ENCODE assay signal across 12 cellular contexts in the genomic region with DNA sequence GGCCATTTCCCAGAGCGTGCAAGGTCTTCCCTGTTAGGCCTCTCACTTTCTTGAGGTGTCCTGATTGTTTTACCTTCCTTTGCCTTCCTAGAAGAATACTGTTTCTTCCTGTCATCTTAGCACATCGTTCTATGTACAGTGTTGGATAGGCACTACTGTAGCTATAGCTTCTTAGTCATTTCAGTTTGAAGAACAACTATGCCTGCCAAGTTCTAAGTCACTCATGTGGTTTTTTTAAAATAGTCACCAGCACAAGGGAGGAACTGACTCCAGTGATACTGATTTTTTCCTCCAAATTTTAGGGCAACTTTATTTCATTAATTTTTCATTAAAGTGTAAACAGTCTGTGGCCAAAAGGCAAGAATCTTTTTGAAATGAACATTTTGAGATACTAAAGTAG.
DNase-seq lines count a peak whose midpoint lies in the region; ATAC-seq and TF ChIP-seq lines count a peak whose summit lies in the region.
"Had no signal": no experiment of that assay in that cellular context is flagged by ENCODE, and none has a peak within 500 bp of the region (broad histone marks: within the 10 kb centered on the region; RNA-seq: fewer than 3 reads in every experiment).

No MANE protein-coding gene starts in this region.

- H3K36me3 ChIP-seq in GM23248 (ENCODE audit: low read depth) (no peaks in the 10 kb centered on the region), SK-N-SH (replicated peaks in 1 of 2; ENCODE audit: control insufficient read depth in 1 of 2, insufficient read depth in 2 of 2, low read length in 1 of 2) (no peaks in the 10 kb centered on the region)

- H3K27me3 ChIP-seq in GM23248 (replicated peaks; ENCODE audit: insufficient read depth), result no peaks in the 10 kb centered on the region
- no peaks in the 10 kb centered on the region for H3K27me3 ChIP-seq in SK-N-SH (ENCODE audit: insufficient read depth)
- H3K27me3 ChIP-seq: foreskin keratinocyte had no signal

- H3K9me3 ChIP-seq in GM23248 (ENCODE audit: low read depth) (no peaks in the 10 kb centered on the region), SK-N-SH (no peaks in the 10 kb centered on the region)

- peaks cover 30% of the 10 kb centered on the region for H3F3A ChIP-seq in GM23248 (ENCODE audit: insufficient read depth)
- peaks cover 22% of the 10 kb centered on the region for H3F3A ChIP-seq in SK-N-SH (replicated peaks; ENCODE audit: insufficient read depth)

- H3K4me1 ChIP-seq in GM23248 (ENCODE audit: insufficient read depth) (peaks cover 23% of the 10 kb centered on the region), SK-N-SH (ENCODE audit: control insufficient read depth in 1 of 2, insufficient read depth in 2 of 2, low read depth in 1 of 2, low read length in 1 of 2) (peaks cover 13 to 20% of the 10 kb centered on the region in 2 experiments)
- H3K4me1 ChIP-seq: foreskin keratinocyte had no signal

- H3K9me2 ChIP-seq in GM23248 (ENCODE audit: insufficient read depth), result no peaks in the 10 kb centered on the region
- no peaks in the 10 kb centered on the region for H3K9me2 ChIP-seq in SK-N-SH

- H4K20me1 ChIP-seq in GM23248 (ENCODE audit: insufficient read depth) (no peaks in the 10 kb centered on the region), SK-N-SH (ENCODE audit: insufficient read depth) (no peaks in the 10 kb centered on the region)

- H3K4me2 ChIP-seq in GM23248 (ENCODE audit: unreplicated experiment), result peak overlapping the region; percentile 7
- H3K4me2 ChIP-seq in SK-N-SH, result no peak overlapping the region

- TF ChIP-seq CTCF in SK-N-SH (IDR thresholded peaks at IDR 0.05) (no peak), fibroblast of mammary gland (conservative IDR thresholded peaks at IDR 0.05; ENCODE audit: control insufficient read depth, insufficient read depth, low read depth, low read length) (no peak)

- in situ Hi-C loops in GM23248 (cut with MboI), result no loop called here

- peak; percentile 64 for DNase-seq in A172 (ENCODE audit: low spot score)
- peak; percentile 91 for DNase-seq in GM23248
- DNase-seq in SK-N-SH, result no peak
- peak; percentile 79 for DNase-seq in fibroblast of mammary gland (ENCODE audit: low read depth)
- no peak for DNase-seq in NK-92 treated with Interleukin-12 subunit alpha and Interleukin-12 subunit beta, amount 100 ng/mL, for 24 hours (lab: John Stamatoyannopoulos, UW)
- DNase-seq: activated naive CD4-positive, alpha-beta T cell; H7; islet precursor cell had no signal

- H3K4me3 ChIP-seq in GM23248 (no peak overlapping the region), SK-N-SH (ENCODE audit: low read depth in 2 of 2, low read length in 1 of 2) (no peak overlapping the region), fibroblast of mammary gland (ENCODE audit: control insufficient read depth, low read depth, low read length) (no peak overlapping the region)

- H2AFZ ChIP-seq in GM23248 (no peak overlapping the region), SK-N-SH (ENCODE audit: low read depth) (no peak overlapping the region)

- POLR2A ChIA-PET in SK-N-SH (lab: Yijun Ruan, JAX), result no interaction called here

- TF ChIP-seq EP300 in SK-N-SH (IDR thresholded peaks at IDR 0.05; ENCODE audit: borderline replicate concordance in 1 of 2, low read depth in 1 of 2, low read length in 1 of 2), result no peak

- CTCF ChIA-PET in SK-N-SH (lab: Yijun Ruan, JAX), result interaction anchor here (1.0 to 4.3 kb wide), 3 partner anchors 12 to 83 kb away, joined by 3 to 27 read pairs (median 14); no protein-coding TSS in a partner anchor

- H3K79me2 ChIP-seq in GM23248 (ENCODE audit: insufficient read depth), result no peaks in the 10 kb centered on the region
- H3K79me2 ChIP-seq in SK-N-SH (ENCODE audit: insufficient read depth), result no peaks in the 10 kb centered on the region

- no peak for ATAC-seq in GM18520 (IDR thresholded peaks at IDR 0.05; ENCODE audit: unreplicated experiment)
- no peak for ATAC-seq in GM21737 (IDR thresholded peaks at IDR 0.05; ENCODE audit: unreplicated experiment)
- ATAC-seq in HG03571 (IDR thresholded peaks at IDR 0.05; ENCODE audit: unreplicated experiment), result no peak
- ATAC-seq: foreskin keratinocyte had no signal

- H3K27ac ChIP-seq in GM23248 (no peak overlapping the region), SK-N-SH (ENCODE audit: low read depth in 2 of 2, low read length in 1 of 2) (peak overlapping the region; percentile 4 to 7; a peak in 2 of 4 replicates)
- H3K27ac ChIP-seq: foreskin keratinocyte had no signal

- no peak overlapping the region for H3K9ac ChIP-seq in GM23248
- no peak overlapping the region for H3K9ac ChIP-seq in SK-N-SH

- no peak for TF ChIP-seq RAD21 in SK-N-SH (IDR thresholded peaks at IDR 0.05; ENCODE audit: low read length)

- 25 to 26% methylated on average over 2 of the region's 2 CpGs for WGBS in GM23248 (ENCODE audit: low coverage in 1 of 2, low lambda C conversion rate in 2 of 2, missing lambda C conversion rate in 2 of 2), 2 experiments
- 69% methylated on average over 2 of the region's 2 CpGs for WGBS in SK-N-SH (ENCODE audit: low lambda C conversion rate)

TF ChIP-seq in SK-N-SH, 30 proteins besides CTCF, POLR2A, EP300 and RAD21:
- TF ChIP-seq, protein P1, sequence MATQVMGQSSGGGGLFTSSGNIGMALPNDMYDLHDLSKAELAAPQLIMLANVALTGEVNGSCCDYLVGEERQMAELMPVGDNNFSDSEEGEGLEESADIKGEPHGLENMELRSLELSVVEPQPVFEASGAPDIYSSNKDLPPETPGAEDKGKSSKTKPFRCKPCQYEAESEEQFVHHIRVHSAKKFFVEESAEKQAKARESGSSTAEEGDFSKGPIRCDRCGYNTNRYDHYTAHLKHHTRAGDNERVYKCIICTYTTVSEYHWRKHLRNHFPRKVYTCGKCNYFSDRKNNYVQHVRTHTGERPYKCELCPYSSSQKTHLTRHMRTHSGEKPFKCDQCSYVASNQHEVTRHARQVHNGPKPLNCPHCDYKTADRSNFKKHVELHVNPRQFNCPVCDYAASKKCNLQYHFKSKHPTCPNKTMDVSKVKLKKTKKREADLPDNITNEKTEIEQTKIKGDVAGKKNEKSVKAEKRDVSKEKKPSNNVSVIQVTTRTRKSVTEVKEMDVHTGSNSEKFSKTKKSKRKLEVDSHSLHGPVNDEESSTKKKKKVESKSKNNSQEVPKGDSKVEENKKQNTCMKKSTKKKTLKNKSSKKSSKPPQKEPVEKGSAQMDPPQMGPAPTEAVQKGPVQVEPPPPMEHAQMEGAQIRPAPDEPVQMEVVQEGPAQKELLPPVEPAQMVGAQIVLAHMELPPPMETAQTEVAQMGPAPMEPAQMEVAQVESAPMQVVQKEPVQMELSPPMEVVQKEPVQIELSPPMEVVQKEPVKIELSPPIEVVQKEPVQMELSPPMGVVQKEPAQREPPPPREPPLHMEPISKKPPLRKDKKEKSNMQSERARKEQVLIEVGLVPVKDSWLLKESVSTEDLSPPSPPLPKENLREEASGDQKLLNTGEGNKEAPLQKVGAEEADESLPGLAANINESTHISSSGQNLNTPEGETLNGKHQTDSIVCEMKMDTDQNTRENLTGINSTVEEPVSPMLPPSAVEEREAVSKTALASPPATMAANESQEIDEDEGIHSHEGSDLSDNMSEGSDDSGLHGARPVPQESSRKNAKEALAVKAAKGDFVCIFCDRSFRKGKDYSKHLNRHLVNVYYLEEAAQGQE (IDR thresholded peaks at IDR 0.05; ENCODE audit: low read depth, low read length), result no peak
- TF ChIP-seq FOSL2 (IDR thresholded peaks at IDR 0.05; ENCODE audit: borderline replicate concordance, low read depth) (peak; percentile 32; the same call in 1 of the 2 replicates), TCF12 (IDR thresholded peaks at IDR 0.05) (peak; percentile 34; the same call in 1 of the 2 replicates), RCOR1 (IDR thresholded peaks at IDR 0.05; ENCODE audit: low read length) (no peak), NRF1 (IDR thresholded peaks at IDR 0.05; ENCODE audit: low read depth, low read length) (no peak), NFIC (IDR thresholded peaks at IDR 0.05; ENCODE audit: borderline replicate concordance) (peak; percentile 74; the same call in 1 of the 2 replicates), RFX5 (IDR thresholded peaks at IDR 0.05; ENCODE audit: low read length) (no peak)
- TF ChIP-seq, protein P2, sequence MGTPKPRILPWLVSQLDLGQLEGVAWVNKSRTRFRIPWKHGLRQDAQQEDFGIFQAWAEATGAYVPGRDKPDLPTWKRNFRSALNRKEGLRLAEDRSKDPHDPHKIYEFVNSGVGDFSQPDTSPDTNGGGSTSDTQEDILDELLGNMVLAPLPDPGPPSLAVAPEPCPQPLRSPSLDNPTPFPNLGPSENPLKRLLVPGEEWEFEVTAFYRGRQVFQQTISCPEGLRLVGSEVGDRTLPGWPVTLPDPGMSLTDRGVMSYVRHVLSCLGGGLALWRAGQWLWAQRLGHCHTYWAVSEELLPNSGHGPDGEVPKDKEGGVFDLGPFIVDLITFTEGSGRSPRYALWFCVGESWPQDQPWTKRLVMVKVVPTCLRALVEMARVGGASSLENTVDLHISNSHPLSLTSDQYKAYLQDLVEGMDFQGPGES (IDR thresholded peaks at IDR 0.05; ENCODE audit: low read depth, low read length), result no peak
- TF ChIP-seq, protein P3, sequence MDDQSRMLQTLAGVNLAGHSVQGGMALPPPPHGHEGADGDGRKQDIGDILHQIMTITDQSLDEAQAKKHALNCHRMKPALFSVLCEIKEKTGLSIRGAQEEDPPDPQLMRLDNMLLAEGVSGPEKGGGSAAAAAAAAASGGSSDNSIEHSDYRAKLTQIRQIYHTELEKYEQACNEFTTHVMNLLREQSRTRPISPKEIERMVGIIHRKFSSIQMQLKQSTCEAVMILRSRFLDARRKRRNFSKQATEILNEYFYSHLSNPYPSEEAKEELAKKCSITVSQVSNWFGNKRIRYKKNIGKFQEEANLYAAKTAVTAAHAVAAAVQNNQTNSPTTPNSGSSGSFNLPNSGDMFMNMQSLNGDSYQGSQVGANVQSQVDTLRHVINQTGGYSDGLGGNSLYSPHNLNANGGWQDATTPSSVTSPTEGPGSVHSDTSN (IDR thresholded peaks at IDR 0.05), result peak; percentile 52
- TF ChIP-seq, protein P4, sequence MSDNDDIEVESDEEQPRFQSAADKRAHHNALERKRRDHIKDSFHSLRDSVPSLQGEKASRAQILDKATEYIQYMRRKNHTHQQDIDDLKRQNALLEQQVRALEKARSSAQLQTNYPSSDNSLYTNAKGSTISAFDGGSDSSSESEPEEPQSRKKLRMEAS (IDR thresholded peaks at IDR 0.05; ENCODE audit: low read depth), result 0 out of 2 replicates have a peak, but pooled peaks have one; percentile 21

Comparison
In these comparisons a context has a peak if more than half of its experiments do, and no peak if none do; other contexts are left out.
1. DNase-seq: peak in A172 (single experiment), GM23248 (single experiment) and fibroblast of mammary gland (single experiment); none in SK-N-SH (single experiment) and NK-92 treated with Interleukin-12 subunit alpha and Interleukin-12 subunit beta, amount 100 ng/mL, for 24 hours (single experiment).